ENCODE assay signal across 1 cellular context in the genomic region with DNA sequence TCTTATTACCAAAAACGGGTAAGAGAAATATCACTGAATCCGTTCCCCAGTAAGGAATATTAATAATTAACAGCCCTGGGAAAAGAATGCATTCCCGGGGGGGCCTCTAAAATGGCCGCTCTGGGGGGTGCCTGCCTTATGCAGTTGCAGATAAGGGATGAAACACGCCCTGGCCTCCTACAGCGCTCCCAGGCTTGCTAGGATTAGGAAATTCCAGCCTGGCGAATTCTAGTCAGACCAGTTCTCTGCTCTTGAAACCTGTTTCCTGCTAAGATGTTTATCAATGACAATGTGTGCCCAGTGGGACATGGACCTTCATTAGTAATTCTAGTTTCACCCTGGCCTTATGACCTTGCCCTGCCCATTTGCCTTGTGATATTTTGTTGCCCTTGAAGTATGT.
TF ChIP-seq lines count a peak whose summit lies in the region.

No MANE protein-coding gene starts in this region.

TF ChIP-seq in H1, 55 proteins besides CTCF, POLR2A, EP300 and RAD21:
- TF ChIP-seq CEBPB (IDR thresholded peaks at IDR 0.05; ENCODE audit: low read depth, low read length): peak; percentile 80
- peak; percentile 74 for TF ChIP-seq SP1 (IDR thresholded peaks at IDR 0.05; ENCODE audit: low read depth, low read length)
- peak in 1 of 2 experiments; percentile 31 for TF ChIP-seq BCL11A (IDR thresholded peaks at IDR 0.05; ENCODE audit: low read depth in 2 of 2, low read length in 2 of 2)
- 0 out of 2 replicates have a peak, but pooled peaks have one; percentile 24 for TF ChIP-seq TCF12 (IDR thresholded peaks at IDR 0.05; ENCODE audit: low read depth, low read length)
- peak; percentile 64 for TF ChIP-seq TEAD4 (IDR thresholded peaks at IDR 0.05; ENCODE audit: low read depth, low read length)
- TF ChIP-seq YY1 (IDR thresholded peaks at IDR 0.05; ENCODE audit: low read depth, low read length): 0 out of 2 replicates have a peak, but pooled peaks have one; percentile 51
TF ChIP-seq in H1: peak in this region for 6; not testable (repeated sequence) for 49.
